ENCODE assay signal across 22 cellular contexts in the genomic region with DNA sequence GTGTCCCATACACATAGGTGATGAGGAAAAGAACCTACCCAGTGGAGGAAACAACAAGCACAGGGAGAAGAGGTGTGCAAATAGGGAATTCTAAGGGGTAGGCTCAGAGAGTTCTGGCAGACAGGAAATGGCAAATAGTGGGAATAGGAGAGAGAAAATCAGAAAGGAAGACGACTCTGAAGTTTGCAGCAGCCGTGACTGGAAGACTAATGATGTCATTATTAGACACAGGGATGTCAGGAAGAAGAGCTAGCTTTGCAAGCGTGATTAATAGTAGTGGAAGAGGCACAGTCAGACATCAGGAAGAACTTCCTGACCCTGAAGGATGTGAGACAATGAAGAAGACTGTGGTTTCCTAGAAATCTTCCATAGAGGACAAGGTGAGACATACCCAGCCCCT. TPM values are rescaled to one million over a fixed set of nuclear protein-coding genes. Genes with fewer than 3 reads are reported as not detected.
DNase-seq lines count a peak whose midpoint lies in the region; ATAC-seq, FAIRE-seq and TF ChIP-seq lines count a peak whose summit lies in the region.
"Had no signal": no experiment of that assay in that cellular context is flagged by ENCODE, and none has a peak within 500 bp of the region (broad histone marks: within the 10 kb centered on the region; RNA-seq: fewer than 3 reads in every experiment).

No MANE protein-coding gene starts in this region.

- H3K27me3 ChIP-seq in HepG2 (ENCODE audit: control insufficient read depth in 1 of 2, insufficient read depth in 2 of 2, low read length in 2 of 2) (peaks cover 3 to 10% of the 10 kb centered on the region in 2 experiments; a peak in 4 of 5 replicates), right lobe of liver (no peaks in the 10 kb centered on the region), Karpas-422 (ENCODE audit: low read length) (no peaks in the 10 kb centered on the region), right cardiac atrium (ENCODE audit: control insufficient read depth, insufficient read depth) (no peaks in the 10 kb centered on the region)
- H3K27me3 ChIP-seq: BE2C, BLaER1 had no signal

- POLR2A ChIA-PET in HepG2 (lab: Yijun Ruan, JAX): no interaction called here

- no peaks in the 10 kb centered on the region for H4K20me1 ChIP-seq in HepG2 (ENCODE audit: insufficient read depth, low read length)
- no peaks in the 10 kb centered on the region for H4K20me1 ChIP-seq in Karpas-422 (ENCODE audit: insufficient read depth, low read depth, low read length)

- H3K27ac ChIP-seq in HepG2 (ENCODE audit: extremely low read length, insufficient read depth, low read length) (no peak overlapping the region), right lobe of liver (no peak overlapping the region), Karpas-422 (ENCODE audit: low read length) (peak overlapping the region; percentile 48; the same call in 1 of the 2 replicates), right cardiac atrium (ENCODE audit: low read length) (no peak overlapping the region)
- H3K27ac ChIP-seq: BLaER1 had no signal

- H3K36me3 ChIP-seq in HepG2 (replicated peaks in 1 of 2; ENCODE audit: control insufficient read depth in 1 of 2, insufficient read depth in 2 of 2, low read length in 2 of 2) (no peaks in the 10 kb centered on the region), right lobe of liver (no peaks in the 10 kb centered on the region), Karpas-422 (ENCODE audit: insufficient read depth, low read length) (no peaks in the 10 kb centered on the region)
- H3K36me3 ChIP-seq: BE2C had no signal

- ATAC-seq in HepG2 (no peak), right lobe of liver (no peak), right cardiac atrium (no peak)

- CTCF ChIA-PET in HepG2 (lab: Yijun Ruan, JAX; ENCODE audit: low intra/inter-chr PET ratio, low total read pairs): no interaction called here

- H3K79me2 ChIP-seq in HepG2 (ENCODE audit: insufficient read depth, low read length) (no peaks in the 10 kb centered on the region), Karpas-422 (ENCODE audit: low read length) (no peaks in the 10 kb centered on the region)

- TF ChIP-seq RAD21 in HepG2 (CRISPR knock-in tag; IDR thresholded peaks at IDR 0.05): no peak

- TF ChIP-seq EP300 in HepG2 (IDR thresholded peaks at IDR 0.05; ENCODE audit: low read depth in 2 of 2, low read length in 2 of 2): no peak
- TF ChIP-seq EP300 in HepG2 (CRISPR knock-in tag; IDR thresholded peaks at IDR 0.05; ENCODE audit: borderline replicate concordance): no peak

- no peak for FAIRE-seq in HepG2 (lab: Jason Lieb, UNC)
- FAIRE-seq: A204.1, D721Med, G401.6, GM12891, GM19239 had no signal

- in situ Hi-C loops in HepG2 (cut with HindIII; ENCODE audit: extremely low pct_ligation_motif_present, low pct_unique_long_range_greater_than_20kb): no loop called here

- DNase-seq in HepG2 (ENCODE audit: low spot score) (no peak), right lobe of liver (no peak), Karpas-422 (no peak), D341Med (ENCODE audit: low spot score) (no peak), right cardiac atrium (no peak)
- DNase-seq: 8988T; ACHN; BE2C; CD4-positive, alpha-beta memory T cell; CD4-positive, CD25-positive, alpha-beta regulatory T cell; CD8-positive, alpha-beta memory T cell; COR-L47; DMS79 treated with DMSO at 0.1 percent for 48 hours; GF-D8 had no signal

- WGBS in HepG2 (ENCODE audit: low lambda C conversion rate): 0% methylated on average over 3 of the region's 3 CpGs
- 38% methylated on average over 3 of the region's 3 CpGs for WGBS in right lobe of liver (ENCODE audit: insufficient coverage, low coverage, low lambda C conversion rate, missing lambda C conversion rate)
- WGBS in right cardiac atrium: 46% methylated on average over 3 of the region's 3 CpGs

- no peak overlapping the region for H3K9ac ChIP-seq in HepG2 (ENCODE audit: insufficient read depth, low read depth, low read length)
- no peak overlapping the region for H3K9ac ChIP-seq in Karpas-422 (ENCODE audit: low read length)
- H3K9ac ChIP-seq: BLaER1 had no signal

- intact Hi-C loops in HepG2 (cut with micrococcal nuclease; ENCODE audit: unreplicated experiment) (no loop called here), right lobe of liver (cut with DNase I) (no loop called here), right cardiac atrium (cut with DNase I) (no loop called here)

- TF ChIP-seq CTCF in HepG2 (CRISPR knock-in tag; IDR thresholded peaks at IDR 0.05): no peak
- no peak for TF ChIP-seq CTCF in right lobe of liver (IDR thresholded peaks at IDR 0.05)

- no peak for TF ChIP-seq POLR2A in HepG2 (IDR thresholded peaks at IDR 0.05; ENCODE audit: insufficient read depth in 1 of 2, low read depth in 2 of 2, low read length in 2 of 2)
- TF ChIP-seq POLR2A in right lobe of liver (IDR thresholded peaks at IDR 0.05): no peak

- no peak overlapping the region for H3K4me3 ChIP-seq in HepG2 (replicated peaks in 1 of 3; ENCODE audit: insufficient read depth in 1 of 3, low read depth in 2 of 3, low read length in 3 of 3)
- no peak overlapping the region for H3K4me3 ChIP-seq in right lobe of liver
- no peak overlapping the region for H3K4me3 ChIP-seq in Karpas-422 (ENCODE audit: low read length)
- no peak overlapping the region for H3K4me3 ChIP-seq in right cardiac atrium (ENCODE audit: low read length)
- H3K4me3 ChIP-seq: BLaER1 had no signal

- BruUV-seq in HepG2 (replicated peaks; lab: Mats Ljungman, UMichigan): no TSS peak

- H2AFZ ChIP-seq in HepG2 (ENCODE audit: low read length) (no peak overlapping the region), Karpas-422 (ENCODE audit: low read length) (no peak overlapping the region)

- H3K9me2 ChIP-seq in Karpas-422 (replicated peaks; ENCODE audit: insufficient read depth, low read length): no peaks in the 10 kb centered on the region

- H3K4me2 ChIP-seq in HepG2 (ENCODE audit: low read depth, low read length): no peak overlapping the region
- H3K4me2 ChIP-seq in Karpas-422 (ENCODE audit: low read depth, low read length, poor library complexity, severe bottlenecking): no peak overlapping the region
- H3K4me2 ChIP-seq: BLaER1 had no signal

- no peaks in the 10 kb centered on the region for H3K9me3 ChIP-seq in HepG2 (ENCODE audit: low read length)
- H3K9me3 ChIP-seq in right lobe of liver: no peaks in the 10 kb centered on the region
- H3K9me3 ChIP-seq in Karpas-422 (ENCODE audit: low read length): no peaks in the 10 kb centered on the region
- H3K9me3 ChIP-seq in right cardiac atrium (ENCODE audit: control insufficient read depth, low read length): no peaks in the 10 kb centered on the region
- H3K9me3 ChIP-seq: BE2C, BLaER1 had no signal

- H3K4me1 ChIP-seq in HepG2 (ENCODE audit: insufficient read depth, low read length) (no peaks in the 10 kb centered on the region), right lobe of liver (no peaks in the 10 kb centered on the region), Karpas-422 (ENCODE audit: low read length) (peaks cover 52% of the 10 kb centered on the region), right cardiac atrium (ENCODE audit: control insufficient read depth, insufficient read depth, low read length) (no peaks in the 10 kb centered on the region)
- H3K4me1 ChIP-seq: BE2C, BLaER1 had no signal

RNA-seq across cellular contexts. Expression of gene DLGAP3, which starts 21.1 kb away (rescaled TPM):
- total RNA-seq in HepG2 (2016; rRNA removed; fragmentation: Illumina TruSeq; extraction: Trizol): 0.04 and 0.06 TPM in 2 replicates
- total RNA-seq in HepG2 (2016; cell fraction: cytosol; rRNA removed; fragmentation: Illumina TruSeq; extraction: Trizol; ENCODE audit: low read depth): not detected in 2 replicates
- total RNA-seq in HepG2 (2016; cell fraction: insoluble cytoplasmic fraction; rRNA removed; fragmentation: Illumina TruSeq; extraction: Trizol): 0.04 TPM in 1 of 2 replicates, not detected in the other
- 0.03 and 0.07 TPM in 2 replicates for total RNA-seq in HepG2 (2016; cell fraction: membrane; rRNA removed; fragmentation: Illumina TruSeq; extraction: Trizol)
- total RNA-seq in HepG2 (2016; cell fraction: nucleus; rRNA removed; fragmentation: Illumina TruSeq; extraction: Trizol): not detected in 2 replicates
- polyA plus RNA-seq in HepG2 (2011; rRNA removed): 0.03 and 0.12 TPM in 2 replicates
- polyA plus RNA-seq in HepG2 (2011; cell fraction: cytosol; rRNA removed): 0.03 TPM in 2 replicates
- polyA plus RNA-seq in HepG2 (2011; cell fraction: nucleus; rRNA removed): 0.11 and 0.14 TPM in 2 replicates
- 0.04 TPM in 1 of 2 replicates, not detected in the other for polyA plus RNA-seq in HepG2 (2012)
- polyA plus RNA-seq in HepG2 (2016; cell fraction: cytosol; fragmentation: Illumina TruSeq; extraction: Trizol; ENCODE audit: low read depth): 0.28 TPM in 1 of 2 replicates, not detected in the other
- polyA plus RNA-seq in HepG2 (2016; cell fraction: insoluble cytoplasmic fraction; fragmentation: Illumina TruSeq; extraction: Trizol; ENCODE audit: low read depth): 0.05 and 0.10 TPM in 2 replicates
- polyA plus RNA-seq in HepG2 (2016; cell fraction: membrane; fragmentation: Illumina TruSeq; extraction: Trizol; ENCODE audit: low read depth): 0.07 TPM in 1 of 2 replicates, not detected in the other
- polyA plus RNA-seq in HepG2 (2016; cell fraction: nucleus; fragmentation: Illumina TruSeq; extraction: Trizol; ENCODE audit: insufficient read depth, low read depth): 0.95 TPM in 1 of 2 replicates, not detected in the other
- polyA minus RNA-seq in HepG2 (2011; rRNA and poly(A)+ RNA removed; ENCODE audit: low replicate concordance): 0.30 TPM in 1 of 2 replicates, not detected in the other
- not detected in 2 replicates for polyA minus RNA-seq in HepG2 (2011; cell fraction: cytosol; rRNA and poly(A)+ RNA removed)
- polyA minus RNA-seq in HepG2 (2011; cell fraction: nucleus; rRNA and poly(A)+ RNA removed): 0.12 TPM in 1 of 2 replicates, not detected in the other
- under 1 TPM in 2 of 6 experiments, not detected in 4; 0.07 to 0.13 TPM for total RNA-seq in right lobe of liver
- 4.1 and 9.5 TPM in 2 replicates for total RNA-seq in Karpas-422 (2014; rRNA removed; shearing (Covaris generic); ENCODE audit: low replicate concordance)
- under 1 TPM; 0.08 to 0.21 (median 0.14) TPM for total RNA-seq in right cardiac atrium
- polyA plus RNA-seq in right cardiac atrium: 0.05 TPM
- total RNA-seq: A673 had no signal
- polyA plus RNA-seq: AG04450; CD8-positive, alpha-beta memory T cell had no signal

RNA-seq across cellular contexts. Expression of gene SMIM12, which starts 48.8 kb away (rescaled TPM):
- total RNA-seq in HepG2 (2016; rRNA removed; fragmentation: Illumina TruSeq; extraction: Trizol) (41.3 and 42.9 TPM in 2 replicates), right lobe of liver (10 to 100 TPM; 30.5 to 45.7 (median 32.2) TPM), right cardiac atrium (10 to 100 TPM; 39.2 to 58.7 (median 40.8) TPM)
- 15.1 and 27.5 TPM in 2 replicates for total RNA-seq in HepG2 (2016; cell fraction: cytosol; rRNA removed; fragmentation: Illumina TruSeq; extraction: Trizol; ENCODE audit: low read depth)
- total RNA-seq in HepG2 (2016; cell fraction: insoluble cytoplasmic fraction; rRNA removed; fragmentation: Illumina TruSeq; extraction: Trizol): 40.6 and 42.9 TPM in 2 replicates
- 42.0 and 47.5 TPM in 2 replicates for total RNA-seq in HepG2 (2016; cell fraction: membrane; rRNA removed; fragmentation: Illumina TruSeq; extraction: Trizol)
- total RNA-seq in HepG2 (2016; cell fraction: nucleus; rRNA removed; fragmentation: Illumina TruSeq; extraction: Trizol): 23.9 and 25.7 TPM in 2 replicates
- polyA plus RNA-seq in HepG2 (2011; rRNA removed) (20.1 and 22.2 TPM in 2 replicates), right cardiac atrium (35.3 TPM)
- 29.6 and 31.2 TPM in 2 replicates for polyA plus RNA-seq in HepG2 (2011; cell fraction: cytosol; rRNA removed)
- 12.6 and 15.2 TPM in 2 replicates for polyA plus RNA-seq in HepG2 (2011; cell fraction: nucleus; rRNA removed)
- 17.0 and 17.5 TPM in 2 replicates for polyA plus RNA-seq in HepG2 (2012)
- 24.1 and 40.1 TPM in 2 replicates for polyA plus RNA-seq in HepG2 (2016; cell fraction: cytosol; fragmentation: Illumina TruSeq; extraction: Trizol; ENCODE audit: low read depth)
- polyA plus RNA-seq in HepG2 (2016; cell fraction: insoluble cytoplasmic fraction; fragmentation: Illumina TruSeq; extraction: Trizol; ENCODE audit: low read depth): 40.1 and 44.7 TPM in 2 replicates
- polyA plus RNA-seq in HepG2 (2016; cell fraction: membrane; fragmentation: Illumina TruSeq; extraction: Trizol; ENCODE audit: low read depth): 35.5 and 47.5 TPM in 2 replicates
- polyA plus RNA-seq in HepG2 (2016; cell fraction: nucleus; fragmentation: Illumina TruSeq; extraction: Trizol; ENCODE audit: insufficient read depth, low read depth): 41.8 TPM in 2 replicates
- 24.8 and 45.0 TPM in 2 replicates for polyA minus RNA-seq in HepG2 (2011; rRNA and poly(A)+ RNA removed; ENCODE audit: low replicate concordance)
- polyA minus RNA-seq in HepG2 (2011; cell fraction: cytosol; rRNA and poly(A)+ RNA removed): 8.2 and 10.0 TPM in 2 replicates
- 12.9 and 17.4 TPM in 2 replicates for polyA minus RNA-seq in HepG2 (2011; cell fraction: nucleus; rRNA and poly(A)+ RNA removed)
- total RNA-seq in Karpas-422 (2014; rRNA removed; shearing (Covaris generic); ENCODE audit: low replicate concordance): 25.3 and 33.0 TPM in 2 replicates
